Comparison of ENCODE assay signal across 8 cellular contexts in genomic region chr3:104596551-104596950, GRCh38.
DNase-seq lines count a peak whose midpoint lies in the region; ATAC-seq, FAIRE-seq and TF ChIP-seq lines count a peak whose summit lies in the region.

No MANE protein-coding gene starts in this region.

- TF ChIP-seq EP300 in sigmoid colon (IDR thresholded peaks at IDR 0.05), result no peak

- H3K4me1 ChIP-seq in keratinocyte (ENCODE audit: control insufficient read depth, extremely low read depth, insufficient read depth, low read length), result no peaks in the 10 kb centered on the region
- H3K4me1 ChIP-seq in sigmoid colon, result no peaks in the 10 kb centered on the region

- H4K20me1 ChIP-seq in keratinocyte (ENCODE audit: control insufficient read depth, extremely low read depth, insufficient read depth, low read length), result no peaks in the 10 kb centered on the region

- FAIRE-seq in keratinocyte (lab: Jason Lieb, UNC), result peak; percentile 85

- H3K4me3 ChIP-seq in keratinocyte (ENCODE audit: control insufficient read depth in 2 of 3, extremely low read depth in 1 of 3, insufficient read depth in 2 of 3, low read depth in 1 of 3, low read length in 3 of 3) (no peak overlapping the region), sigmoid colon (no peak overlapping the region)

- WGBS in sigmoid colon, 2 donors, result 5 to 17% methylated on average over 2 of the region's 2 CpGs

- TF ChIP-seq CTCF in VCaP (conservative IDR thresholded peaks at IDR 0.05) (peak; percentile 79), keratinocyte (optimal IDR thresholded peaks at IDR 0.05 in 1 of 3, IDR thresholded peaks at IDR 0.05 in 1 of 3, conservative IDR thresholded peaks at IDR 0.05 in 1 of 3; ENCODE audit: extremely low read depth in 1 of 3, insufficient read depth in 2 of 3, low read length in 3 of 3) (peak; percentile 42 to 59 (median 43)), sigmoid colon (IDR thresholded peaks at IDR 0.05) (no peak)

- H3K9ac ChIP-seq in keratinocyte (ENCODE audit: control insufficient read depth, extremely low read depth, insufficient read depth, low read length), result no peak overlapping the region

- TF ChIP-seq POLR2A in sigmoid colon (IDR thresholded peaks at IDR 0.05), result no peak

- H3K4me2 ChIP-seq in keratinocyte (ENCODE audit: control insufficient read depth, extremely low read depth, insufficient read depth, low read depth, low read length), result no peak overlapping the region

- H3K79me2 ChIP-seq in keratinocyte (ENCODE audit: control insufficient read depth, insufficient read depth, low read length), result no peaks in the 10 kb centered on the region

- H3K27ac ChIP-seq in VCaP, result peak overlapping the region; percentile 87; the same call in 1 of the 2 replicates
- H3K27ac ChIP-seq in keratinocyte (ENCODE audit: control insufficient read depth, insufficient read depth, low read length), result no peak overlapping the region
- H3K27ac ChIP-seq in sigmoid colon, result no peak overlapping the region

- H2AFZ ChIP-seq in keratinocyte (ENCODE audit: control insufficient read depth, low read length), result no peak overlapping the region

- H3K9me1 ChIP-seq in keratinocyte (ENCODE audit: control insufficient read depth, extremely low read depth, insufficient read depth, low read length), result no peaks in the 10 kb centered on the region

- no peaks in the 10 kb centered on the region for H3K36me3 ChIP-seq in keratinocyte (ENCODE audit: control insufficient read depth in 2 of 2, extremely low read depth in 1 of 2, insufficient read depth in 2 of 2, low read length in 2 of 2)
- no peaks in the 10 kb centered on the region for H3K36me3 ChIP-seq in sigmoid colon

- ATAC-seq in GM18499 (IDR thresholded peaks at IDR 0.05; ENCODE audit: insufficient read depth, unreplicated experiment) (peak; percentile 86), HG02678 (IDR thresholded peaks at IDR 0.05; ENCODE audit: unreplicated experiment) (peak; percentile 92)

- DNase-seq in AG08396 (ENCODE audit: low spot score), result peak; percentile 23
- peak; percentile 29 for DNase-seq in NCI-H128 (lab: John Stamatoyannopoulos, UW; ENCODE audit: unreplicated experiment)
- no peak for DNase-seq in keratinocyte (ENCODE audit: low read depth, low spot score)
- DNase-seq in NK-92 treated with Interleukin-12 subunit alpha and Interleukin-12 subunit beta, amount 100 ng/mL, for 24 hours (lab: John Stamatoyannopoulos, UW), result no peak
- DNase-seq in sigmoid colon, result no peak

- intact Hi-C loops in sigmoid colon (cut with DNase I), result no loop called here

- dilution Hi-C loops in keratinocyte (cut with MboI; ENCODE audit: extremely low pct_ligation_motif_present, low sequenced_read_pairs), result no loop called here

- H3K27me3 ChIP-seq in keratinocyte (ENCODE audit: control insufficient read depth, extremely low read depth, insufficient read depth, low read length), result no peaks in the 10 kb centered on the region
- no peaks in the 10 kb centered on the region for H3K27me3 ChIP-seq in sigmoid colon

- H3K9me3 ChIP-seq in keratinocyte (ENCODE audit: control insufficient read depth, low read depth, low read length), result no peaks in the 10 kb centered on the region
- no peaks in the 10 kb centered on the region for H3K9me3 ChIP-seq in sigmoid colon

Comparison
In these comparisons a context has a peak if more than half of its experiments do, and no peak if none do; other contexts are left out.
1. DNase-seq: peak in AG08396 (single experiment) and NCI-H128 (single experiment); none in keratinocyte (single experiment), NK-92 treated with Interleukin-12 subunit alpha and Interleukin-12 subunit beta, amount 100 ng/mL, for 24 hours (single experiment) and sigmoid colon (single experiment).
2. CTCF ChIP-seq: peak in VCaP (single experiment) and keratinocyte (3 of 3); none in sigmoid colon (0 of 4).